Comparison of ENCODE assay signal across 22 cellular contexts in genomic region chr5:65738305-65738704, GRCh38. TPM values are rescaled to one million over a fixed set of nuclear protein-coding genes. Genes with fewer than 3 reads are reported as not detected.
DNase-seq lines count a peak whose midpoint lies in the region; ATAC-seq and TF ChIP-seq lines count a peak whose summit lies in the region.
"Had no signal": no experiment of that assay in that cellular context is flagged by ENCODE, and none has a peak within 500 bp of the region (broad histone marks: within the 10 kb centered on the region; RNA-seq: fewer than 3 reads in every experiment).

No MANE protein-coding gene starts in this region.

- H3K4me3 ChIP-seq in HEK293 (ENCODE audit: low read depth, low read length): no peak overlapping the region
- H3K4me3 ChIP-seq: BLaER1 treated with 17β-estradiol and CSF1 and Interleukin-3, amounts not matched to agents 10 nM and 100 nM; GM23248 had no signal

- no peaks in the 10 kb centered on the region for H3K9me3 ChIP-seq in HEK293 (ENCODE audit: control insufficient read depth, insufficient read depth, low read depth, low read length)
- H3K9me3 ChIP-seq: BE2C had no signal

- POLR2A ChIA-PET in HEK293 (lab: Yijun Ruan, JAX): no interaction called here

- H3K27me3 Mint-ChIP-seq in glutamatergic neuron (ENCODE audit: unreplicated experiment): peaks cover 2% of the 10 kb centered on the region
- no peaks in the 10 kb centered on the region for H3K27me3 Mint-ChIP-seq in neural crest cell (ENCODE audit: low read depth)
- H3K27me3 Mint-ChIP-seq: CD4-positive, alpha-beta memory T cell had no signal

- H3K4me1 ChIP-seq in HEK293 (ENCODE audit: control insufficient read depth, insufficient read depth, low read length): no peaks in the 10 kb centered on the region
- H3K4me1 ChIP-seq: BE2C had no signal

- H3K27ac ChIP-seq in HEK293 (ENCODE audit: extremely low read depth, low read depth, low read length): no peak overlapping the region
- H3K27ac ChIP-seq: 22Rv1; BLaER1 treated with 17β-estradiol and CSF1 and Interleukin-3, amounts not matched to agents 10 nM and 100 nM; GM23248 had no signal

- TF ChIP-seq CTCF in HEK293 (tag by site-specific recombination; IDR thresholded peaks at IDR 0.05) (no peak), glutamatergic neuron (IDR thresholded peaks at IDR 0.05; ENCODE audit: partially characterized antibody, unreplicated experiment) (no peak), neural crest cell (conservative IDR thresholded peaks at IDR 0.05) (no peak)

- ATAC-seq in GM18511 (IDR thresholded peaks at IDR 0.05; ENCODE audit: unreplicated experiment): no peak
- ATAC-seq in HG02678 (IDR thresholded peaks at IDR 0.05; ENCODE audit: unreplicated experiment): no peak

- H3K4me3 Mint-ChIP-seq in glutamatergic neuron (ENCODE audit: unreplicated experiment) (no peak overlapping the region), neural crest cell (no peak overlapping the region)
- H3K4me3 Mint-ChIP-seq: CD4-positive, alpha-beta memory T cell had no signal

- peak overlapping the region; percentile 59 for H3K27ac Mint-ChIP-seq in glutamatergic neuron (ENCODE audit: unreplicated experiment)
- H3K27ac Mint-ChIP-seq in neural crest cell (ENCODE audit: unreplicated experiment): peak overlapping the region; percentile 62
- H3K27ac Mint-ChIP-seq: CD4-positive, alpha-beta memory T cell had no signal

- peak; percentile 2 for DNase-seq in NCI-H82 (lab: John Stamatoyannopoulos, UW)
- DNase-seq in NCI-H82 treated with DMSO at 0.1 percent for 48 hours (lab: John Stamatoyannopoulos, UW; ENCODE audit: unreplicated experiment): no peak
- DNase-seq in glutamatergic neuron: no peak
- no peak for DNase-seq in neural crest cell (ENCODE audit: low read depth, low spot score)
- no peak for DNase-seq in NCI-H526 treated with DMSO at 0.1 percent for 48 hours (lab: John Stamatoyannopoulos, UW)
- DNase-seq: ACHN; AML-193; BE2C; Calu3; CD4-positive, alpha-beta memory T cell; COR-L47; DMS53; DMS79 treated with DMSO at 0.1 percent for 48 hours; GF-D8; GM23248; H7; HCEC 1CT had no signal

- peaks cover 2% of the 10 kb centered on the region for H3K9me3 Mint-ChIP-seq in glutamatergic neuron (ENCODE audit: unreplicated experiment)
- H3K9me3 Mint-ChIP-seq in neural crest cell: peaks cover 3% of the 10 kb centered on the region

- H3K36me3 ChIP-seq in HEK293 (ENCODE audit: control insufficient read depth in 2 of 2, insufficient read depth in 1 of 2, low read length in 2 of 2): no peaks in the 10 kb centered on the region
- H3K36me3 ChIP-seq: BE2C had no signal

- peaks cover 4% of the 10 kb centered on the region for H3K4me1 Mint-ChIP-seq in glutamatergic neuron (ENCODE audit: low read depth, unreplicated experiment)
- peaks cover 5% of the 10 kb centered on the region for H3K4me1 Mint-ChIP-seq in neural crest cell

- CTCF ChIA-PET in HEK293 (lab: Yijun Ruan, JAX): interaction anchor here (0.6 kb wide), 1 partner anchor 245 kb away, joined by 4 read pairs; no protein-coding TSS in a partner anchor

- H3K36me3 Mint-ChIP-seq in glutamatergic neuron (ENCODE audit: unreplicated experiment) (no peaks in the 10 kb centered on the region), neural crest cell (ENCODE audit: low read depth) (peaks cover 6% of the 10 kb centered on the region)
- H3K36me3 Mint-ChIP-seq: CD4-positive, alpha-beta memory T cell had no signal

TF ChIP-seq in HEK293, 187 proteins besides CTCF, POLR2A, EP300 and RAD21:
- TF ChIP-seq ZNF433 (tag by site-specific recombination; IDR thresholded peaks at IDR 0.05; ENCODE audit: low read depth) (no peak), ZNF121 (tag by site-specific recombination; IDR thresholded peaks at IDR 0.05) (0 out of 2 replicates have a peak, but pooled peaks have one; percentile 26)
TF ChIP-seq in HEK293: peak in this region for 1.

RNA-seq across cellular contexts. Expression of gene NLN, which starts 16.3 kb away (rescaled TPM):
- total RNA-seq in glutamatergic neuron (ENCODE audit: unreplicated experiment) (94.0 TPM), neural crest cell (51.7 and 55.2 TPM in 2 replicates)

RNA-seq across cellular contexts. Expression of gene SGTB, which starts 16.4 kb away (rescaled TPM):
- 33.2 TPM for total RNA-seq in glutamatergic neuron (ENCODE audit: unreplicated experiment)
- 15.0 and 15.8 TPM in 2 replicates for total RNA-seq in neural crest cell
